1 cellular context compared by ENCODE assay signal in the genomic region with DNA sequence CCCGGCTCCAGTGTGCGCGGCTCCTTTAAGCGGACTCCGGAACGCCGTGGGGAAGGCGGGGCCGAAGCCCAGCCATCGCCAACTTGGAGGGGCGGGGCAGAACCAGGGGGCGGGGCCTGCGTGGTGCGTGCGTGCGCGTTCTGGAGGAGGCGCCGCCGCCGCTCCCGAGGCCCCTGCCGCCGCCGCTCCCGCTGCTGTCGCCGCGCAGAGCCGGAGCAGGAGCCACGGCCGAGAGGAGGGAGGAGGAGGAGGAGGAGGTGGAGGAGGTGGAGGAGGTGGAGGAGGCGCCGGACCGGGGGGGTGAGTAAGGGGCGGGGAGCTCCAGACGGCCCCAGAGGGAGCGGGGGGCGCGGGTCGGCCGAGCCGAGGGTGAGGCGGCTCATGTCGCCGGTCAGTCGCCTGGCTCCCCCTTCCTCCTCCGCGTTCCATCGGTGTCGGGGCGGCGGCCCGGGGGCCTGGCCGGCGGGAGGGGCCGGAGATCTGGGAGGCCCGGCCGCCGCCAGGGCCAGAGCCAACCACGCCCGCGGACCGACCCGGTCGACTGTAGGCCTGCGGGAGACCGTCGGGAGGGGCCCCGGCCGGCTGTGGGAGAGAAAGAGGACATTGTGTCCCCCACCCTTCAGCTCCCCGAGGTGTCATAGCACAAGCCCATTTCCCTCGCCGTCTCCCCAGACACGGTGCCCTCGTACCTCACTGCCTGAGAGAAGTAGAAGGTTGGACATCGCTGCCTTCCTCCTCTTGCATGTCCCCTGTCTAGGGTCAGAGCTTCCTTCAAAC.
TF ChIP-seq lines count a peak whose summit lies in the region.

TSS of gene RAP1A (plus strand) at position 155 of the 777 bp plus-strand sequence. CDS start 71,572 bp downstream, outside the sequence.

TF ChIP-seq in HepG2, 621 proteins besides CTCF, POLR2A, EP300 and RAD21 (continues in another document):
- no peak for TF ChIP-seq RARG (CRISPR knock-in tag; IDR thresholded peaks at IDR 0.05; ENCODE audit: low read depth)
- no peak for TF ChIP-seq TCF12 (IDR thresholded peaks at IDR 0.05)
- TF ChIP-seq TCF12 (CRISPR knock-in tag; IDR thresholded peaks at IDR 0.05) = no peak
- 0 out of 2 replicates have a peak, but pooled peaks have one; percentile 6 for TF ChIP-seq ZNF564 (CRISPR knock-in tag; IDR thresholded peaks at IDR 0.05)
- TF ChIP-seq ERF (CRISPR knock-in tag; IDR thresholded peaks at IDR 0.05) = no peak
- 0 out of 2 replicates have a peak, but pooled peaks have one; percentile 38 for TF ChIP-seq ZNF609 (CRISPR knock-in tag; IDR thresholded peaks at IDR 0.05; ENCODE audit: borderline replicate concordance)
- no peak for TF ChIP-seq ZFYVE20 (CRISPR knock-in tag; IDR thresholded peaks at IDR 0.05; ENCODE audit: borderline replicate concordance, low read depth)
- peak; percentile 48; the same call in 1 of the 2 replicates for TF ChIP-seq DRAP1 (CRISPR knock-in tag; IDR thresholded peaks at IDR 0.05)
- TF ChIP-seq BORCS8-MEF2B (CRISPR knock-in tag; IDR thresholded peaks at IDR 0.05) = peak; percentile 18; the same call in 1 of the 2 replicates
- TF ChIP-seq NFYB (CRISPR knock-in tag; IDR thresholded peaks at IDR 0.05) = no peak
- TF ChIP-seq ZNF891 (CRISPR knock-in tag; IDR thresholded peaks at IDR 0.05) = no peak
- no peak for TF ChIP-seq GATA4 (IDR thresholded peaks at IDR 0.05; ENCODE audit: borderline replicate concordance, low read depth)
- TF ChIP-seq, protein P1, sequence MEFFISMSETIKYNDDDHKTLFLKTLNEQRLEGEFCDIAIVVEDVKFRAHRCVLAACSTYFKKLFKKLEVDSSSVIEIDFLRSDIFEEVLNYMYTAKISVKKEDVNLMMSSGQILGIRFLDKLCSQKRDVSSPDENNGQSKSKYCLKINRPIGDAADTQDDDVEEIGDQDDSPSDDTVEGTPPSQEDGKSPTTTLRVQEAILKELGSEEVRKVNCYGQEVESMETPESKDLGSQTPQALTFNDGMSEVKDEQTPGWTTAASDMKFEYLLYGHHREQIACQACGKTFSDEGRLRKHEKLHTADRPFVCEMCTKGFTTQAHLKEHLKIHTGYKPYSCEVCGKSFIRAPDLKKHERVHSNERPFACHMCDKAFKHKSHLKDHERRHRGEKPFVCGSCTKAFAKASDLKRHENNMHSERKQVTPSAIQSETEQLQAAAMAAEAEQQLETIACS (CRISPR knock-in tag; IDR thresholded peaks at IDR 0.05) = peak; percentile 92
- no peak for TF ChIP-seq NBN (conservative IDR thresholded peaks at IDR 0.05)
- TF ChIP-seq BRD4 (CRISPR knock-in tag; IDR thresholded peaks at IDR 0.05) = 0 out of 2 replicates have a peak, but pooled peaks have one; percentile 8
- TF ChIP-seq NFIB (CRISPR knock-in tag; IDR thresholded peaks at IDR 0.05; ENCODE audit: borderline replicate concordance) = no peak
- TF ChIP-seq, protein P2, sequence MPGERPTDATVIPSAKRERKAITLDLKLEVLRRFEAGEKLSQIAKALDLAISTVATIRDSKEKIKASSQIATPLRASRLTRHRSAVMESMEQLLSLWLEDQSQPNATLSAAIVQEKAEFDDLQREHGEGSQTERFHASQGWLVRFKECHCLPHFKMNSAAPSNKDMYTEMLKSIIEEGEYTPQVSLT (CRISPR knock-in tag; IDR thresholded peaks at IDR 0.05; ENCODE audit: borderline replicate concordance, low read depth) = no peak
- no peak for TF ChIP-seq SOX5 (CRISPR knock-in tag; IDR thresholded peaks at IDR 0.05; ENCODE audit: borderline replicate concordance)
- TF ChIP-seq ZSCAN25 (CRISPR knock-in tag; IDR thresholded peaks at IDR 0.05) = no peak
- no peak for TF ChIP-seq ZNF562 (CRISPR knock-in tag; IDR thresholded peaks at IDR 0.05; ENCODE audit: borderline replicate concordance)
- 0 out of 2 replicates have a peak, but pooled peaks have one; percentile 24 for TF ChIP-seq NR2C2 (CRISPR knock-in tag; IDR thresholded peaks at IDR 0.05; ENCODE audit: borderline replicate concordance)
- no peak for TF ChIP-seq MZF1 (CRISPR knock-in tag; IDR thresholded peaks at IDR 0.05; ENCODE audit: borderline replicate concordance)
- TF ChIP-seq AHR (CRISPR knock-in tag; IDR thresholded peaks at IDR 0.05) = no peak
- 0 out of 2 replicates have a peak, but pooled peaks have one; percentile 47 for TF ChIP-seq MTF2 (CRISPR knock-in tag; IDR thresholded peaks at IDR 0.05; ENCODE audit: borderline replicate concordance)
- peak; percentile 45 for TF ChIP-seq SRSF1 (optimal IDR thresholded peaks at IDR 0.05; ENCODE audit: low read depth, low read length)
- 0 out of 2 replicates have a peak, but pooled peaks have one; percentile 13 for TF ChIP-seq ZGPAT (CRISPR knock-in tag; IDR thresholded peaks at IDR 0.05)
- TF ChIP-seq POLR2G (IDR thresholded peaks at IDR 0.05; ENCODE audit: low read depth, low read length) = peak; percentile 60; the same call in 1 of the 2 replicates
- TF ChIP-seq, protein P3, sequence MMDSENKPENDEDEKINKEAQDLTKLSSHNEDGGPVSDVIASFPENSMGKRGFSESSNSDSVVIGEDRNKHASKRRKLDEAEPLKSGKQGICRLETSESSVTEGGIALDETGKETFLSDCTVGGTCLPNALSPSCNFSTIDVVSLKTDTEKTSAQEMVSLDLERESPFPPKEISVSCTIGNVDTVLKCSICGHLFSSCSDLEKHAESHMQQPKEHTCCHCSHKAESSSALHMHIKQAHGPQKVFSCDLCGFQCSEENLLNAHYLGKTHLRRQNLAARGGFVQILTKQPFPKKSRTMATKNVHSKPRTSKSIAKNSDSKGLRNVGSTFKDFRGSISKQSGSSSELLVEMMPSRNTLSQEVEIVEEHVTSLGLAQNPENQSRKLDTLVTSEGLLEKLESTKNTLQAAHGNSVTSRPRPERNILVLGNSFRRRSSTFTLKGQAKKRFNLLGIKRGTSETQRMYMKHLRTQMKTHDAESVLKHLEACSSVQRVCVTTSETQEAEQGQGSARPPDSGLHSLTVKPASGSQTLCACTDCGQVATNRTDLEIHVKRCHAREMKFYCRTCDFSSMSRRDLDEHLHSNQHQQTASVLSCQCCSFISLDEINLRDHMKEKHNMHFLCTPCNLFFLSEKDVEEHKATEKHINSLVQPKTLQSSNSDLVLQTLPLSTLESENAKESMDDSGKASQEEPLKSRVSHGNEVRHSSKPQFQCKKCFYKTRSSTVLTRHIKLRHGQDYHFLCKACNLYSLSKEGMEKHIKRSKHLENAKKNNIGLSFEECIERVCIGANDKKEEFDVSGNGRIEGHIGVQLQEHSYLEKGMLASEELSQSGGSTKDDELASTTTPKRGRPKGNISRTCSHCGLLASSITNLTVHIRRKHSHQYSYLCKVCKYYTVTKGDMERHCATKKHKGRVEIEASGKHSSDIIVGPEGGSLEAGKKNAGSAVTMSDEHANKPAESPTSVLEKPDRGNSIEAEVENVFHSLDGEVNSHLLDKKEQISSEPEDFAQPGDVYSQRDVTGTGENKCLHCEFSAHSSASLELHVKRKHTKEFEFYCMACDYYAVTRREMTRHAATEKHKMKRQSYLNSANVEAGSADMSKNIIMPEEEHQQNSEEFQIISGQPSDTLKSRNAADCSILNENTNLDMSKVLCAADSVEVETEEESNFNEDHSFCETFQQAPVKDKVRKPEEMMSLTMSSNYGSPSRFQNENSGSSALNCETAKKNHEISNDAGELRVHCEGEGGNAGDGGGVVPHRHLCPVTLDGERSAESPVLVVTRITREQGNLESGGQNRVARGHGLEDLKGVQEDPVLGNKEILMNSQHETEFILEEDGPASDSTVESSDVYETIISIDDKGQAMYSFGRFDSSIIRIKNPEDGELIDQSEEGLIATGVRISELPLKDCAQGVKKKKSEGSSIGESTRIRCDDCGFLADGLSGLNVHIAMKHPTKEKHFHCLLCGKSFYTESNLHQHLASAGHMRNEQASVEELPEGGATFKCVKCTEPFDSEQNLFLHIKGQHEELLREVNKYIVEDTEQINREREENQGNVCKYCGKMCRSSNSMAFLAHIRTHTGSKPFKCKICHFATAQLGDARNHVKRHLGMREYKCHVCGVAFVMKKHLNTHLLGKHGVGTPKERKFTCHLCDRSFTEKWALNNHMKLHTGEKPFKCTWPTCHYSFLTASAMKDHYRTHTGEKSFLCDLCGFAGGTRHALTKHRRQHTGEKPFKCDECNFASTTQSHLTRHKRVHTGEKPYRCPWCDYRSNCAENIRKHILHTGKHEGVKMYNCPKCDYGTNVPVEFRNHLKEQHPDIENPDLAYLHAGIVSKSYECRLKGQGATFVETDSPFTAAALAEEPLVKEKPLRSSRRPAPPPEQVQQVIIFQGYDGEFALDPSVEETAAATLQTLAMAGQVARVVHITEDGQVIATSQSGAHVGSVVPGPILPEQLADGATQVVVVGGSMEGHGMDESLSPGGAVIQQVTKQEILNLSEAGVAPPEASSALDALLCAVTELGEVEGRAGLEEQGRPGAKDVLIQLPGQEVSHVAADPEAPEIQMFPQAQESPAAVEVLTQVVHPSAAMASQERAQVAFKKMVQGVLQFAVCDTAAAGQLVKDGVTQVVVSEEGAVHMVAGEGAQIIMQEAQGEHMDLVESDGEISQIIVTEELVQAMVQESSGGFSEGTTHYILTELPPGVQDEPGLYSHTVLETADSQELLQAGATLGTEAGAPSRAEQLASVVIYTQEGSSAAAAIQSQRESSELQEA (CRISPR knock-in tag; IDR thresholded peaks at IDR 0.05; ENCODE audit: not compliant biosample characterization) = peak; percentile 36
- TF ChIP-seq ZNF260 (CRISPR knock-in tag; IDR thresholded peaks at IDR 0.05; ENCODE audit: borderline replicate concordance, low read depth) = no peak
- TF ChIP-seq ZNF251 (CRISPR knock-in tag; IDR thresholded peaks at IDR 0.05) = no peak
- TF ChIP-seq NRL (CRISPR knock-in tag; IDR thresholded peaks at IDR 0.05; ENCODE audit: borderline replicate concordance) = no peak
- no peak for TF ChIP-seq ARID5B (CRISPR knock-in tag; IDR thresholded peaks at IDR 0.05)
- TF ChIP-seq, protein P4, sequence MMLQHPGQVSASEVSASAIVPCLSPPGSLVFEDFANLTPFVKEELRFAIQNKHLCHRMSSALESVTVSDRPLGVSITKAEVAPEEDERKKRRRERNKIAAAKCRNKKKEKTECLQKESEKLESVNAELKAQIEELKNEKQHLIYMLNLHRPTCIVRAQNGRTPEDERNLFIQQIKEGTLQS (CRISPR knock-in tag; IDR thresholded peaks at IDR 0.05) = no peak
- TF ChIP-seq SYNCRIP (IDR thresholded peaks at IDR 0.05; ENCODE audit: insufficient read depth, low read depth, low read length) = no peak
